Comparison of ENCODE assay signal across 8 cellular contexts in genomic region chr5:136212252-136212721, GRCh38. TPM values are rescaled to one million over a fixed set of nuclear protein-coding genes. Genes with fewer than 3 reads are reported as not detected.
DNase-seq lines count a peak whose midpoint lies in the region; ATAC-seq and TF ChIP-seq lines count a peak whose summit lies in the region.

No MANE protein-coding gene starts in this region.

- peak overlapping the region; percentile 72 for H2AFZ ChIP-seq in IMR-90 (replicated peaks; ENCODE audit: low read length, poor library complexity)

- H3K4me3 ChIP-seq in AG04449 (ENCODE audit: low read depth, low read length) = no peak overlapping the region
- no peak overlapping the region for H3K4me3 ChIP-seq in GM12875 (ENCODE audit: low read depth, low read length)
- no peak overlapping the region for H3K4me3 ChIP-seq in IMR-90 (ENCODE audit: insufficient read depth, low read depth, low read length)
- H3K4me3 ChIP-seq in cardiac fibroblast (replicated peaks in 1 of 2; ENCODE audit: low read depth in 2 of 2, low read length in 2 of 2) = no peak overlapping the region
- H3K4me3 ChIP-seq in left lung = no peak overlapping the region

- H3K18ac ChIP-seq in IMR-90 (ENCODE audit: low read depth, low read length) = no peak overlapping the region

- no peaks in the 10 kb centered on the region for H3K9me1 ChIP-seq in IMR-90 (ENCODE audit: insufficient read depth, low read length)

- H4K8ac ChIP-seq in IMR-90 (ENCODE audit: low read depth in 2 of 2, low read length in 2 of 2) = no peak overlapping the region

- H2AK5ac ChIP-seq in IMR-90 (ENCODE audit: low read depth, low read length) = no peak overlapping the region

- DNase-seq in AG04449 (ENCODE audit: low read depth, low spot score) (no peak), IMR-90 (peak; percentile 48), cardiac fibroblast (ENCODE audit: low read depth in 2 of 2) (peak; percentile 63 to 65), left lung (peak in 1 of 2 donors; percentile 43)
- peak; percentile 15 for DNase-seq in T-helper 2 cell treated with Interferon-gamma antibody and Interleukin-4, amounts not matched to agents 5 μg/mL and 100 μg/mL, for 36 hours (ENCODE audit: low spot score)
- DNase-seq in stimulated activated CD8-positive, alpha-beta memory T cell treated with anti-CD3 and anti-CD28 coated beads, Interleukin-15, amount 100 ng/mL, for 48 hours (ENCODE audit: low read depth in 2 of 2) = peak; percentile 4 to 8

- no peak overlapping the region for H3K27ac Mint-ChIP-seq in T-helper 2 cell treated with Interferon-gamma antibody and Interleukin-4, amounts not matched to agents 5 μg/mL and 100 μg/mL, for 36 hours

- intact Hi-C loops in IMR-90 (cut with micrococcal nuclease) = loop anchor here (1.0 to 10.0 kb wide), 3 partner anchors 130 to 647 kb away; no protein-coding TSS in a partner anchor
- intact Hi-C loops in left lung (cut with DNase I) = loop anchor here in 1 of 2 donors (5.0 kb wide), 1 partner anchor 325 kb away; no protein-coding TSS in a partner anchor

- H4K20me1 ChIP-seq in IMR-90 (ENCODE audit: insufficient read depth, low read length) = peaks cover 3% of the 10 kb centered on the region; the same call in 1 of the 2 replicates

- H3K27me3 ChIP-seq in IMR-90 (ENCODE audit: control insufficient read depth, insufficient read depth, low read length) (peaks cover 32% of the 10 kb centered on the region), left lung (peaks cover 0 to 38% of the 10 kb centered on the region in 2 donors)

- peak overlapping the region; percentile 52 for H2AK9ac ChIP-seq in IMR-90 (replicated peaks; ENCODE audit: low read depth, low read length, poor library complexity)

- no peak overlapping the region for H2BK15ac ChIP-seq in IMR-90 (ENCODE audit: low read depth, low read length)

- no peak for TF ChIP-seq POLR2A in IMR-90 (IDR thresholded peaks at IDR 0.05; ENCODE audit: low read depth, low read length)

- in situ Hi-C loops in IMR-90 (cut with MboI; ENCODE audit: low sequenced_read_pairs) = loop anchor here (5.0 to 25.0 kb wide), 2 partner anchors 325 to 650 kb away; no protein-coding TSS in a partner anchor

- WGBS in IMR-90 (ENCODE audit: extremely low coverage in 2 of 2, insufficient read length in 1 of 2), 2 experiments = no CpG with 5 or more reads among the region's 10 CpGs

- no peak overlapping the region for H4K5ac ChIP-seq in IMR-90 (ENCODE audit: low read depth, low read length)

- POLR2A ChIA-PET in AG04449 (lab: Yijun Ruan, JAX) = no interaction called here
- POLR2A ChIA-PET in IMR-90 (lab: Charles Lee; ENCODE audit: unreplicated experiment) = no interaction called here

- no peak overlapping the region for H3K14ac ChIP-seq in IMR-90 (replicated peaks; ENCODE audit: low read depth, low read length)

- no peaks in the 10 kb centered on the region for H3K9me3 Mint-ChIP-seq in T-helper 2 cell treated with Interferon-gamma antibody and Interleukin-4, amounts not matched to agents 5 μg/mL and 100 μg/mL, for 36 hours

- peaks cover 2% of the 10 kb centered on the region for H3K27me3 Mint-ChIP-seq in T-helper 2 cell treated with Interferon-gamma antibody and Interleukin-4, amounts not matched to agents 5 μg/mL and 100 μg/mL, for 36 hours (ENCODE audit: low read depth)

- no peaks in the 10 kb centered on the region for H3K9me3 ChIP-seq in IMR-90 (ENCODE audit: control insufficient read depth, insufficient read depth, low read length)
- H3K9me3 ChIP-seq in left lung = no peaks in the 10 kb centered on the region

- no peak overlapping the region for H2BK120ac ChIP-seq in IMR-90 (ENCODE audit: low read depth, low read length)

- peak; percentile 76 for TF ChIP-seq RAD21 in IMR-90 (IDR thresholded peaks at IDR 0.05; ENCODE audit: low read length)

- no peak overlapping the region for H3K4me2 ChIP-seq in IMR-90 (ENCODE audit: low read depth, low read length)

- no peak overlapping the region for H4K91ac ChIP-seq in IMR-90 (ENCODE audit: insufficient read depth, low read depth, low read length)

- TF ChIP-seq CTCF in AG04449 (IDR thresholded peaks at IDR 0.05; ENCODE audit: insufficient read depth, low read length, missing control alignments) (peak; percentile 89), GM12875 (IDR thresholded peaks at IDR 0.05; ENCODE audit: borderline replicate concordance, insufficient read depth, low read depth, low read length) (peak; percentile 92), IMR-90 (conservative IDR thresholded peaks at IDR 0.05; ENCODE audit: low read depth, low read length) (peak; percentile 76), cardiac fibroblast (IDR thresholded peaks at IDR 0.05; ENCODE audit: low read depth, low read length) (peak; percentile 92), left lung (IDR thresholded peaks at IDR 0.05) (peak; percentile 77 to 87)

- no peak overlapping the region for H3K4me3 Mint-ChIP-seq in T-helper 2 cell treated with Interferon-gamma antibody and Interleukin-4, amounts not matched to agents 5 μg/mL and 100 μg/mL, for 36 hours

- no peak overlapping the region for H3K9ac ChIP-seq in IMR-90 (ENCODE audit: low read depth, low read length)

- no peak overlapping the region for H2BK5ac ChIP-seq in IMR-90 (ENCODE audit: low read depth, low read length, poor library complexity, severe bottlenecking)

- H2BK20ac ChIP-seq in IMR-90 (ENCODE audit: low read depth, low read length) = no peak overlapping the region

- no peaks in the 10 kb centered on the region for H3K36me3 ChIP-seq in IMR-90 (ENCODE audit: control insufficient read depth, insufficient read depth, low read length)
- no peaks in the 10 kb centered on the region for H3K36me3 ChIP-seq in left lung

- ATAC-seq in IMR-90 (ENCODE audit: low read depth) = peak; percentile 74
- peak; percentile 80 for ATAC-seq in left lung
- ATAC-seq in GM18858 (IDR thresholded peaks at IDR 0.05; ENCODE audit: unreplicated experiment) = no peak

- H3K27ac ChIP-seq in IMR-90 (ENCODE audit: insufficient read depth, low read length) (no peak overlapping the region), left lung (no peak overlapping the region)

- no peak overlapping the region for H3K56ac ChIP-seq in IMR-90 (ENCODE audit: extremely low read depth, insufficient read depth, low read length)

- H3K4ac ChIP-seq in IMR-90 (ENCODE audit: low read depth, low read length) = no peak overlapping the region

- H3K4me1 ChIP-seq in IMR-90 (ENCODE audit: control insufficient read depth, insufficient read depth, low read length) (no peaks in the 10 kb centered on the region), left lung (no peaks in the 10 kb centered on the region)

- CTCF ChIA-PET in AG04449 (lab: Yijun Ruan, JAX) (interaction anchor here (0.8 to 6.5 kb wide), 37 partner anchors 10 to 651 kb away, joined by 3 to 90 read pairs (median 4); no protein-coding TSS in a partner anchor), IMR-90 (lab: Yijun Ruan, JAX) (interaction anchor here (0.8 to 1.4 kb wide), 5 partner anchors 17 to 329 kb away, joined by 3 to 4 read pairs (median 3); no protein-coding TSS in a partner anchor)

- H3K36me3 Mint-ChIP-seq in T-helper 2 cell treated with Interferon-gamma antibody and Interleukin-4, amounts not matched to agents 5 μg/mL and 100 μg/mL, for 36 hours (ENCODE audit: low read depth) = no peaks in the 10 kb centered on the region

- BruUV-seq in IMR-90 (replicated peaks; lab: Mats Ljungman, UMichigan) = no TSS peak

- H3K23ac ChIP-seq in IMR-90 (ENCODE audit: low read depth, low read length) = no peak overlapping the region

- H3K79me1 ChIP-seq in IMR-90 (ENCODE audit: low read depth in 1 of 2, low read length in 2 of 2) = no peaks in the 10 kb centered on the region

- H3K4me1 Mint-ChIP-seq in T-helper 2 cell treated with Interferon-gamma antibody and Interleukin-4, amounts not matched to agents 5 μg/mL and 100 μg/mL, for 36 hours (ENCODE audit: low read depth) = no peaks in the 10 kb centered on the region

- dilution Hi-C loops in IMR-90 (cut with HindIII; ENCODE audit: low sequenced_read_pairs, unreplicated experiment) = no loop called here

TF ChIP-seq in IMR-90, 13 proteins besides CTCF, POLR2A, EP300 and RAD21:
- TF ChIP-seq NFE2L2 (IDR thresholded peaks at IDR 0.05; ENCODE audit: low read depth, low read length) (no peak), FOS (IDR thresholded peaks at IDR 0.05; ENCODE audit: low read depth, low read length) (no peak), SMC3 (IDR thresholded peaks at IDR 0.05; ENCODE audit: low read depth, low read length) (peak; percentile 68)

RNA-seq across cellular contexts. Expression of gene SMIM32, which starts 19.3 kb away (rescaled TPM):
- not detected in 2 replicates for total RNA-seq in IMR-90 (2012; rRNA removed)
- polyA plus RNA-seq in IMR-90 (2012; rRNA removed) = not detected in 2 replicates
- polyA plus RNA-seq in IMR-90 (2012; cell fraction: cytosol; rRNA removed) = 0.02 TPM in 1 of 2 replicates, not detected in the other
- not detected in 2 replicates for polyA plus RNA-seq in IMR-90 (2012; cell fraction: nucleus; rRNA removed; ENCODE audit: low replicate concordance)
- not detected for total RNA-seq in left lung
